1 cellular context compared by ENCODE assay signal in the genomic region with DNA sequence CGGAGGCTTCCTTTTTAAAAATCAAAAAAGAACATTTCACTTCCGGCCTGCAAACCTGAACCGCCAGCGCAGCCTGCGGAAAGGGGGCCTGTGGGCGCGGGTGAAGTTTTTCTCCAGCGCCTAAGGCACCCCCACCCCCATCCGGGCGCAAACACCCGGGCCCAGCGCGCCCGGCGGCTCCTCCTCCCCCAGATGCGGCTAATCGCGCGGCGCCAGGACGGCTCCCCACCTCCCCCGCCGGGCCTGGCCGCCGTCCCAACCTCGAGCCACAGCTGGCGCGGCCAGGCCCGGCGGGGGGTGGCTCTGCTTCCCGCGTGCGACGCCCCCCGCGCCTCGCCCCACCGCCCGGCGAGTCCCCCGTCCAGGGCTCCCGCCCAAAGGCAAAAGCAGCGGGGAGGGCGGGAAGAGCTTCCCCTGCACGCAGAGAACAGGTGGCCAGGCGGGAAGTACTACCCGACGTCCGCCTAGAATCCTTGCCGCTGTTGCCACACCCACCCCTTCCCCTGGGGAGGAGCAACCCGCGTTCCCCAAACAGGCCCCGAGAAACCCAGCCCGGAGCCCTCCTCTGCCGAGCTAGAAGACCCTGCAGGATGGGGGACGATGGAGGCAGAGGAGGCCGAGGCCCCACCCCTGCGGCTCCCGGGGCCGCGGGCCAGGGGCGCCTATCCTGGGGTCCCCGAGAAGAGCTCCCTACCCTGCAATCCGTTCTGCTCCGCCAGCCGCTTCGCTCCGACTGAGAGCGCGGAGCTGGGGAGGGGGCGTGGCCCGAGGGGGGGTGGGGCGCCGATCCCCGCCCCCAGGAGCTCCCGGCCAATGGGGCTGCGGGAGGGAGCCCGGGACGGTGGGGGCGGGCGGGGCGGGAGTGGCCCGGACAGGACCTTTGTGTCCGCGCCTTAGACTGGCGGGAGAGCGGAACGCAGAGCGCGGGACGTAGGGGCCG.
A peak's percentile ranks its signal among the peaks of the same experiment; 100 is the strongest.
TF ChIP-seq lines count a peak whose summit lies in the region.

A gene (minus strand): TSS at position 735 of the 940 bp plus-strand sequence. CDS start 9,678 bp downstream, outside the sequence.

TF ChIP-seq in GM12878, 131 proteins besides CTCF, POLR2A, EP300 and RAD21 (continued from another document):
- TF ChIP-seq, protein P1, sequence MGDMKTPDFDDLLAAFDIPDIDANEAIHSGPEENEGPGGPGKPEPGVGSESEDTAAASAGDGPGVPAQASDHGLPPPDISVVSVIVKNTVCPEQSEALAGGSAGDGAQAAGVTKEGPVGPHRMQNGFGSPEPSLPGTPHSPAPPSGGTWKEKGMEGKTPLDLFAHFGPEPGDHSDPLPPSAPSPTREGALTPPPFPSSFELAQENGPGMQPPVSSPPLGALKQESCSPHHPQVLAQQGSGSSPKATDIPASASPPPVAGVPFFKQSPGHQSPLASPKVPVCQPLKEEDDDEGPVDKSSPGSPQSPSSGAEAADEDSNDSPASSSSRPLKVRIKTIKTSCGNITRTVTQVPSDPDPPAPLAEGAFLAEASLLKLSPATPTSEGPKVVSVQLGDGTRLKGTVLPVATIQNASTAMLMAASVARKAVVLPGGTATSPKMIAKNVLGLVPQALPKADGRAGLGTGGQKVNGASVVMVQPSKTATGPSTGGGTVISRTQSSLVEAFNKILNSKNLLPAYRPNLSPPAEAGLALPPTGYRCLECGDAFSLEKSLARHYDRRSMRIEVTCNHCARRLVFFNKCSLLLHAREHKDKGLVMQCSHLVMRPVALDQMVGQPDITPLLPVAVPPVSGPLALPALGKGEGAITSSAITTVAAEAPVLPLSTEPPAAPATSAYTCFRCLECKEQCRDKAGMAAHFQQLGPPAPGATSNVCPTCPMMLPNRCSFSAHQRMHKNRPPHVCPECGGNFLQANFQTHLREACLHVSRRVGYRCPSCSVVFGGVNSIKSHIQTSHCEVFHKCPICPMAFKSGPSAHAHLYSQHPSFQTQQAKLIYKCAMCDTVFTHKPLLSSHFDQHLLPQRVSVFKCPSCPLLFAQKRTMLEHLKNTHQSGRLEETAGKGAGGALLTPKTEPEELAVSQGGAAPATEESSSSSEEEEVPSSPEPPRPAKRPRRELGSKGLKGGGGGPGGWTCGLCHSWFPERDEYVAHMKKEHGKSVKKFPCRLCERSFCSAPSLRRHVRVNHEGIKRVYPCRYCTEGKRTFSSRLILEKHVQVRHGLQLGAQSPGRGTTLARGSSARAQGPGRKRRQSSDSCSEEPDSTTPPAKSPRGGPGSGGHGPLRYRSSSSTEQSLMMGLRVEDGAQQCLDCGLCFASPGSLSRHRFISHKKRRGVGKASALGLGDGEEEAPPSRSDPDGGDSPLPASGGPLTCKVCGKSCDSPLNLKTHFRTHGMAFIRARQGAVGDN (IDR thresholded peaks at IDR 0.05), result peak; percentile 32; the same call in 1 of the 2 replicates
- TF ChIP-seq HDGF (IDR thresholded peaks at IDR 0.05) (no peak), RELA (IDR thresholded peaks at IDR 0.05; ENCODE audit: borderline replicate concordance, partially characterized antibody) (peak; percentile 51), CREM (IDR thresholded peaks at IDR 0.05; ENCODE audit: low read depth) (no peak), EGR1 (IDR thresholded peaks at IDR 0.05; ENCODE audit: borderline replicate concordance in 1 of 2, low read depth in 2 of 2, low read length in 2 of 2) (peak in 1 of 2 experiments; percentile 25; a peak in 1 of 3 replicates), MEF2B (IDR thresholded peaks at IDR 0.05; ENCODE audit: partially characterized antibody, poor library complexity, severe bottlenecking) (peak; percentile 30), PML (IDR thresholded peaks at IDR 0.05; ENCODE audit: low read length) (peak; percentile 52; the same call in 1 of the 2 replicates), LARP7 (IDR thresholded peaks at IDR 0.05) (0 out of 2 replicates have a peak, but pooled peaks have one; percentile 25), IKZF1 (conservative IDR thresholded peaks at IDR 0.05) (peak; percentile 59), DPF2 (IDR thresholded peaks at IDR 0.05) (peak; percentile 71; the same call in 1 of the 2 replicates), KLF5 (IDR thresholded peaks at IDR 0.05; ENCODE audit: partially characterized antibody) (peak; percentile 42), SIN3A (IDR thresholded peaks at IDR 0.05; ENCODE audit: low read depth, low read length) (peak; percentile 82; the same call in 1 of the 2 replicates), NR2C1 (IDR thresholded peaks at IDR 0.05) (peak; percentile 17; the same call in 1 of the 2 replicates), ZNF217 (IDR thresholded peaks at IDR 0.05) (peak; percentile 45; the same call in 1 of the 2 replicates), PAX8 (IDR thresholded peaks at IDR 0.05) (no peak), RUNX3 (IDR thresholded peaks at IDR 0.05; ENCODE audit: low read length) (peak; percentile 29), SMAD1 (IDR thresholded peaks at IDR 0.05; ENCODE audit: low read depth, partially characterized antibody) (peak; percentile 35), RFX5 (IDR thresholded peaks at IDR 0.05; ENCODE audit: low read depth, low read length) (no peak), MYB (IDR thresholded peaks at IDR 0.05; ENCODE audit: borderline replicate concordance, low read depth, low read length) (no peak), CBFB (IDR thresholded peaks at IDR 0.05; ENCODE audit: low read depth) (peak; percentile 18; the same call in 1 of the 2 replicates), TCF3 (IDR thresholded peaks at IDR 0.05; ENCODE audit: borderline replicate concordance, insufficient read depth, low read depth, low read length) (peak; percentile 95), RB1 (IDR thresholded peaks at IDR 0.05; ENCODE audit: borderline replicate concordance) (peak; percentile 58; the same call in 1 of the 2 replicates), PAX5 (IDR thresholded peaks at IDR 0.05; ENCODE audit: borderline replicate concordance, low read depth, low read length) (peak; percentile 51; the same call in 1 of the 2 replicates), ZNF207 (IDR thresholded peaks at IDR 0.05; ENCODE audit: borderline replicate concordance) (no peak), POU2F2 (IDR thresholded peaks at IDR 0.05; ENCODE audit: borderline replicate concordance, low read depth, low read length) (0 out of 3 replicates have a peak, but pooled peaks have one; percentile 6), BHLHE40 (IDR thresholded peaks at IDR 0.05; ENCODE audit: borderline replicate concordance in 1 of 2, low read depth in 2 of 2, low read length in 1 of 2) (peak in 1 of 2 experiments; percentile 35; a peak in 1 of 4 replicates), SREBF1 (IDR thresholded peaks at IDR 0.05; ENCODE audit: low read length) (no peak)
- TF ChIP-seq, protein P2, sequence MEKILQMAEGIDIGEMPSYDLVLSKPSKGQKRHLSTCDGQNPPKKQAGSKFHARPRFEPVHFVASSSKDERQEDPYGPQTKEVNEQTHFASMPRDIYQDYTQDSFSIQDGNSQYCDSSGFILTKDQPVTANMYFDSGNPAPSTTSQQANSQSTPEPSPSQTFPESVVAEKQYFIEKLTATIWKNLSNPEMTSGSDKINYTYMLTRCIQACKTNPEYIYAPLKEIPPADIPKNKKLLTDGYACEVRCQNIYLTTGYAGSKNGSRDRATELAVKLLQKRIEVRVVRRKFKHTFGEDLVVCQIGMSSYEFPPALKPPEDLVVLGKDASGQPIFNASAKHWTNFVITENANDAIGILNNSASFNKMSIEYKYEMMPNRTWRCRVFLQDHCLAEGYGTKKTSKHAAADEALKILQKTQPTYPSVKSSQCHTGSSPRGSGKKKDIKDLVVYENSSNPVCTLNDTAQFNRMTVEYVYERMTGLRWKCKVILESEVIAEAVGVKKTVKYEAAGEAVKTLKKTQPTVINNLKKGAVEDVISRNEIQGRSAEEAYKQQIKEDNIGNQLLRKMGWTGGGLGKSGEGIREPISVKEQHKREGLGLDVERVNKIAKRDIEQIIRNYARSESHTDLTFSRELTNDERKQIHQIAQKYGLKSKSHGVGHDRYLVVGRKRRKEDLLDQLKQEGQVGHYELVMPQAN (conservative IDR thresholded peaks at IDR 0.05), result peak; percentile 75
- TF ChIP-seq, protein P3, sequence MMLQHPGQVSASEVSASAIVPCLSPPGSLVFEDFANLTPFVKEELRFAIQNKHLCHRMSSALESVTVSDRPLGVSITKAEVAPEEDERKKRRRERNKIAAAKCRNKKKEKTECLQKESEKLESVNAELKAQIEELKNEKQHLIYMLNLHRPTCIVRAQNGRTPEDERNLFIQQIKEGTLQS (IDR thresholded peaks at IDR 0.05; ENCODE audit: borderline replicate concordance, extremely low read depth, low read depth, low read length), result no peak
- TF ChIP-seq, protein P4, sequence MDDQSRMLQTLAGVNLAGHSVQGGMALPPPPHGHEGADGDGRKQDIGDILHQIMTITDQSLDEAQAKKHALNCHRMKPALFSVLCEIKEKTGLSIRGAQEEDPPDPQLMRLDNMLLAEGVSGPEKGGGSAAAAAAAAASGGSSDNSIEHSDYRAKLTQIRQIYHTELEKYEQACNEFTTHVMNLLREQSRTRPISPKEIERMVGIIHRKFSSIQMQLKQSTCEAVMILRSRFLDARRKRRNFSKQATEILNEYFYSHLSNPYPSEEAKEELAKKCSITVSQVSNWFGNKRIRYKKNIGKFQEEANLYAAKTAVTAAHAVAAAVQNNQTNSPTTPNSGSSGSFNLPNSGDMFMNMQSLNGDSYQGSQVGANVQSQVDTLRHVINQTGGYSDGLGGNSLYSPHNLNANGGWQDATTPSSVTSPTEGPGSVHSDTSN (IDR thresholded peaks at IDR 0.05; ENCODE audit: insufficient replicate concordance, low read depth, low read length), result no peak
- TF ChIP-seq, protein P5, sequence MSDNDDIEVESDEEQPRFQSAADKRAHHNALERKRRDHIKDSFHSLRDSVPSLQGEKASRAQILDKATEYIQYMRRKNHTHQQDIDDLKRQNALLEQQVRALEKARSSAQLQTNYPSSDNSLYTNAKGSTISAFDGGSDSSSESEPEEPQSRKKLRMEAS (IDR thresholded peaks at IDR 0.05; ENCODE audit: low read depth, low read length), result peak; percentile 34; the same call in 1 of the 2 replicates
